Comparison of ENCODE assay signal across 22 cellular contexts in the genomic region with DNA sequence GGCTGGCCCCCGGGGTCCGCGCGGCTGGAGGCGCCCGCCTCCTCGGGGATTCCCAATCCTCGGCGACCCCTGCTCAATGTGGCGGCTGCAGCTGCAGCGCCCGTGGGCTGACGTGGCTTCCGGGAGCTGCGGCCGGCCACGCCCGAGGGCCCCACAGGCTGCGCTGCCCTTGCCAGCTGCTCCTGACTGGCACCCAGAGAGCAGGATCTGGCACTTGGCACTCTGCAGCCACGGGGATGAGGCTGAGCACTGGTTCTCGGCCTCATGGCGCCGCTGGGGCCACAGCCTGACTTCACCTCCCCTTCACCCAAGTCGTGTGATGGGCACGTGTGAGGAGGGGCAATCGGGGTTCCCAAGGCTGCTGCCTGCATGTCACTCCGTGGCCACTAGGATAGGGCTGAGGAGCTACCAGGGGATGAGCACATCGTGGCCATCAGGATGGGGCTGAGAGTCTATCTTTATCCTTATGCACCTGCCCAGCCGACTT.
DNase-seq lines count a peak whose midpoint lies in the region; ATAC-seq and TF ChIP-seq lines count a peak whose summit lies in the region.
"Had no signal": no experiment of that assay in that cellular context is flagged by ENCODE, and none has a peak within 500 bp of the region (broad histone marks: within the 10 kb centered on the region; RNA-seq: fewer than 3 reads in every experiment).

No MANE protein-coding gene starts in this region.

- TF ChIP-seq CTCF in colonic mucosa (IDR thresholded peaks at IDR 0.05) (no peak), lower lobe of right lung (IDR thresholded peaks at IDR 0.05) (no peak), thoracic aorta (IDR thresholded peaks at IDR 0.05) (no peak), WTC11 (IDR thresholded peaks at IDR 0.05) (no peak)

- no peak overlapping the region for H3K9ac ChIP-seq in colonic mucosa (ENCODE audit: low read depth in 2 of 2, low read length in 2 of 2)

- peak overlapping the region; percentile 17 for H3K4me3 ChIP-seq in colonic mucosa
- H3K4me3 ChIP-seq in lower lobe of right lung, result peak overlapping the region; percentile 31
- peak overlapping the region; percentile 54 for H3K4me3 ChIP-seq in thoracic aorta

- no peak overlapping the region for H3K27ac Mint-ChIP-seq in activated CD4-positive, alpha-beta T cell treated with anti-CD3 and anti-CD28 coated beads for 36 hours
- no peak overlapping the region for H3K27ac Mint-ChIP-seq in WTC11
- H3K27ac Mint-ChIP-seq: activated CD8-positive, alpha-beta T cell treated with anti-CD3 and anti-CD28 coated beads, Interleukin-2, amount 10 ng/mL, durations not matched to agents 7 days and 5 days; activated naive CD8-positive, alpha-beta T cell treated with anti-CD3 and anti-CD28 coated beads, Interleukin-2, amount 10 ng/mL, durations not matched to agents 7 days and 5 days; activated T-helper 1 cell treated with anti-CD3 and anti-CD28 coated beads, Interleukin-12 subunit alpha, Interleukin-12 subunit beta, Interleukin-2, Interleukin-4 antibody, amounts not matched to agents 30 ng/mL and 10 ng/mL and 1 ng/mL, durations not matched to agents 14 hours and 24 hours and 36 hours; CD4-positive, CD25-positive, alpha-beta regulatory T cell; naive thymus-derived CD8-positive, alpha-beta T cell had no signal

- intact Hi-C loops in colonic mucosa (cut with DNase I), result no loop called here
- intact Hi-C loops in lower lobe of right lung (cut with DNase I), result no loop called here
- intact Hi-C loops in activated CD4-positive, alpha-beta T cell treated with anti-CD3 and anti-CD28 coated beads for 36 hours (cut with DNase I, micrococcal nuclease), result no loop called here

- peaks cover 1% of the 10 kb centered on the region for H3K9me3 Mint-ChIP-seq in activated CD4-positive, alpha-beta T cell treated with anti-CD3 and anti-CD28 coated beads for 36 hours (ENCODE audit: low read depth)
- H3K9me3 Mint-ChIP-seq in WTC11, result peaks cover 8% of the 10 kb centered on the region
- H3K9me3 Mint-ChIP-seq: activated T-helper 1 cell treated with anti-CD3 and anti-CD28 coated beads, Interleukin-12 subunit alpha, Interleukin-12 subunit beta, Interleukin-2, Interleukin-4 antibody, amounts not matched to agents 30 ng/mL and 10 ng/mL and 1 ng/mL, durations not matched to agents 14 hours and 24 hours and 36 hours had no signal

- DNase-seq in DMS 273 (lab: John Stamatoyannopoulos, UW; ENCODE audit: unreplicated experiment), result peak; percentile 52
- DNase-seq in DMS 273 treated with DMSO at 0.1 percent for 48 hours (lab: John Stamatoyannopoulos, UW), result no peak
- DNase-seq in colonic mucosa, result peak; percentile 22
- no peak for DNase-seq in lower lobe of right lung
- no peak for DNase-seq in thoracic aorta (ENCODE audit: low spot score)
- DNase-seq in activated CD4-positive, alpha-beta T cell treated with anti-CD3 and anti-CD28 coated beads for 36 hours, result no peak
- DNase-seq in WTC11 (ENCODE audit: low spot score), result no peak
- DNase-seq: activated CD8-positive, alpha-beta T cell treated with anti-CD3 and anti-CD28 coated beads, Interleukin-2, amount 10 ng/mL, durations not matched to agents 7 days and 5 days; activated naive CD8-positive, alpha-beta T cell treated with anti-CD3 and anti-CD28 coated beads, Interleukin-2, amount 10 ng/mL, durations not matched to agents 7 days and 5 days; CD4-positive, CD25-positive, alpha-beta regulatory T cell; KBM-7; naive thymus-derived CD8-positive, alpha-beta T cell; NCI-H1092; NCI-H2107; NCI-H524; spleen; stimulated activated CD8-positive, alpha-beta memory T cell treated with anti-CD3 and anti-CD28 coated beads, Interleukin-4, amount 100 ng/mL, for 48 hours had no signal

- H3K27me3 ChIP-seq in colonic mucosa, result no peaks in the 10 kb centered on the region
- no peaks in the 10 kb centered on the region for H3K27me3 ChIP-seq in lower lobe of right lung (ENCODE audit: low read depth)
- no peaks in the 10 kb centered on the region for H3K27me3 ChIP-seq in thoracic aorta (replicated peaks; ENCODE audit: insufficient read depth)

- H3K27ac ChIP-seq in colonic mucosa (no peak overlapping the region), lower lobe of right lung (no peak overlapping the region), thoracic aorta (no peak overlapping the region)
- H3K27ac ChIP-seq: 22Rv1, HL-60, spleen, VCaP had no signal

- H3K36me3 Mint-ChIP-seq in activated CD4-positive, alpha-beta T cell treated with anti-CD3 and anti-CD28 coated beads for 36 hours (ENCODE audit: low read depth), result no peaks in the 10 kb centered on the region
- H3K36me3 Mint-ChIP-seq in WTC11, result peaks cover 9% of the 10 kb centered on the region; the same call in 1 of the 2 replicates
- H3K36me3 Mint-ChIP-seq: activated naive CD8-positive, alpha-beta T cell treated with anti-CD3 and anti-CD28 coated beads, Interleukin-2, amount 10 ng/mL, durations not matched to agents 7 days and 5 days; CD4-positive, CD25-positive, alpha-beta regulatory T cell had no signal

- H3K4me1 ChIP-seq in colonic mucosa, result no peaks in the 10 kb centered on the region
- peaks cover 4% of the 10 kb centered on the region for H3K4me1 ChIP-seq in lower lobe of right lung
- H3K4me1 ChIP-seq in thoracic aorta (ENCODE audit: control insufficient read depth in 1 of 2, low read depth in 2 of 2), result no peaks in the 10 kb centered on the region

- CTCF ChIA-PET in activated CD4-positive, alpha-beta T cell treated with anti-CD3 and anti-CD28 coated beads for 36 hours (lab: Charles Lee), result no interaction called here
- CTCF ChIA-PET in WTC11 (lab: Charles Lee), result no interaction called here

- POLR2A ChIA-PET in activated CD4-positive, alpha-beta T cell treated with anti-CD3 and anti-CD28 coated beads for 36 hours (lab: Charles Lee), result no interaction called here
- POLR2A ChIA-PET in WTC11 (lab: Charles Lee), result no interaction called here

- no peak overlapping the region for H3K4me3 Mint-ChIP-seq in activated CD4-positive, alpha-beta T cell treated with anti-CD3 and anti-CD28 coated beads for 36 hours
- H3K4me3 Mint-ChIP-seq in WTC11, result no peak overlapping the region
- H3K4me3 Mint-ChIP-seq: activated CD8-positive, alpha-beta T cell treated with anti-CD3 and anti-CD28 coated beads, Interleukin-2, amount 10 ng/mL, durations not matched to agents 7 days and 5 days; activated naive CD8-positive, alpha-beta T cell treated with anti-CD3 and anti-CD28 coated beads, Interleukin-2, amount 10 ng/mL, durations not matched to agents 7 days and 5 days; activated T-helper 1 cell treated with anti-CD3 and anti-CD28 coated beads, Interleukin-12 subunit alpha, Interleukin-12 subunit beta, Interleukin-2, Interleukin-4 antibody, amounts not matched to agents 30 ng/mL and 10 ng/mL and 1 ng/mL, durations not matched to agents 14 hours and 24 hours and 36 hours; CD4-positive, CD25-positive, alpha-beta regulatory T cell; naive thymus-derived CD8-positive, alpha-beta T cell had no signal

- H3K36me3 ChIP-seq in colonic mucosa (no peaks in the 10 kb centered on the region), lower lobe of right lung (no peaks in the 10 kb centered on the region), thoracic aorta (no peaks in the 10 kb centered on the region)
- H3K36me3 ChIP-seq: spleen had no signal

- ATAC-seq in lower lobe of right lung (peak in 1 of 2 donors; percentile 30), thoracic aorta (ENCODE audit: insufficient number of reproducible peaks, low FRiP score, low read depth) (no peak), WTC11 (no peak), HG03280 (IDR thresholded peaks at IDR 0.05; ENCODE audit: unreplicated experiment) (no peak)
- no peak for ATAC-seq in activated CD4-positive, alpha-beta T cell treated with anti-CD3 and anti-CD28 coated beads for 36 hours
- ATAC-seq: activated CD8-positive, alpha-beta T cell treated with anti-CD3 and anti-CD28 coated beads, Interleukin-2, amount 10 ng/mL, durations not matched to agents 7 days and 5 days; naive thymus-derived CD8-positive, alpha-beta T cell had no signal

- no peaks in the 10 kb centered on the region for H3K4me1 Mint-ChIP-seq in activated CD4-positive, alpha-beta T cell treated with anti-CD3 and anti-CD28 coated beads for 36 hours
- H3K4me1 Mint-ChIP-seq in WTC11, result peaks cover 15% of the 10 kb centered on the region
- H3K4me1 Mint-ChIP-seq: activated naive CD8-positive, alpha-beta T cell treated with anti-CD3 and anti-CD28 coated beads, Interleukin-2, amount 10 ng/mL, durations not matched to agents 7 days and 5 days; CD4-positive, CD25-positive, alpha-beta regulatory T cell; naive thymus-derived CD8-positive, alpha-beta T cell had no signal

- H3K27me3 Mint-ChIP-seq in activated CD4-positive, alpha-beta T cell treated with anti-CD3 and anti-CD28 coated beads for 36 hours, result peaks cover 2% of the 10 kb centered on the region
- peaks cover 4% of the 10 kb centered on the region; the same call in 1 of the 2 replicates for H3K27me3 Mint-ChIP-seq in WTC11 (ENCODE audit: low read depth)
- H3K27me3 Mint-ChIP-seq: CD4-positive, CD25-positive, alpha-beta regulatory T cell had no signal

- H3K9me3 ChIP-seq in colonic mucosa, result no peaks in the 10 kb centered on the region
- no peaks in the 10 kb centered on the region for H3K9me3 ChIP-seq in lower lobe of right lung
- no peaks in the 10 kb centered on the region for H3K9me3 ChIP-seq in thoracic aorta
- H3K9me3 ChIP-seq: spleen had no signal

TF ChIP-seq in WTC11, 78 proteins besides CTCF, POLR2A, EP300 and RAD21 (continues in another document):
- TF ChIP-seq GTF2I (CRISPR knock-in tag; conservative IDR thresholded peaks at IDR 0.05) (no peak), ZSCAN18 (CRISPR knock-in tag; IDR thresholded peaks at IDR 0.05) (no peak), NFYB (CRISPR knock-in tag; conservative IDR thresholded peaks at IDR 0.05; ENCODE audit: low read depth) (no peak), MXD4 (CRISPR knock-in tag; IDR thresholded peaks at IDR 0.05; ENCODE audit: borderline replicate concordance) (no peak), ZNF416 (CRISPR knock-in tag; IDR thresholded peaks at IDR 0.05) (no peak)

Comparison
In these comparisons a context has a peak if more than half of its experiments do, and no peak if none do; other contexts are left out.
1. DNase-seq: peak in DMS 273 (single experiment) and colonic mucosa (single experiment); none in DMS 273 treated with DMSO at 0.1 percent for 48 hours (single experiment), lower lobe of right lung (single experiment), thoracic aorta (single experiment), activated CD4-positive, alpha-beta T cell treated with anti-CD3 and anti-CD28 coated beads for 36 hours (single experiment) and WTC11 (single experiment).
2. Peak in every context shown above with its lines, with median percentiles within 50 percentile points of each other: H3K4me3 ChIP-seq.